Comparison of ENCODE assay signal across 9 cellular contexts in the genomic region with DNA sequence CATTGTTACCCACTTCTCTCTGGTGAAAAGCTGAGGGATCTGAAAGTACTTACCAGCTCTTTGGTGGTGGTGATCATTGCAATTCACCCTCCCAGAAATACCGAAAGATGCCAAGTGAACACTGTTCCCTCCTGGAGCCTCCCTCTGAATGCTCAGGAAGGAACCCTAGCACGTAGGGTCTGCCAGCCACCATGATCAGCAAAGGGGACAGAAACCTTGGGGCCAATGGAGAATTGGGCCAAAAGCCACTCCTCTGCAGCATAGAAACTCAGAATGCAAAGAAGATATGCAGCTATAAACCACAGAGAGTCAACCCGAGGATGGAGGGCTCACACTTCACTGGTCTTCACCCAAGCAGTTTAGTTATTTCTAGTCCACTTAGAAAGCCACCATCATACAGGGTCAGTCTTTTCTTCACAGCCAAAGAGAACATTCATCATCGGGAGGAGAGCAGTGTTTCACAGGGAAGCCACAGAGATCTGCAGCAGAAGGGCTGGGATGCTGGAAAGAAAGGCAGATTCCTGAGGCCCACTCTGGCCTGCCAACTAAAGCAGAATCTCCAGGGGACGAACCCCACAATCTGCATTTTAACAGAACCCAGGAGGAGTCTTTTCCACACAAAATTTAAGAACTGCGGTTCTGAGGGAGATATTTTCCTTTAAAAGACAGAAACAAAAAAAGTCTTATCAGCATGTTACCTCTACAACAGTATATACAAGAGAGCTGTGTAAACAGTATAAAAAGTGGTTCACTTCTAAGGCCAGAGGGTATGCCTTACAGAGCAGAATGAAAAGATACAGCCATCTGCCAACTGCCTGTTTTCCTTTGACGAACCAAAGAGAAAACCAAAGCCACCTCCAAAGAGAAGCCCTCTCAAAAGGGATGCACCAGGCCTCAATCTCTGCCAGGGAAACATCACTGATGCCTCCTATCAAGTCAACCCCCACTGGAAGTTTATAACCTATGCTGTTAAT. TPM values are rescaled to one million over a fixed set of nuclear protein-coding genes. Genes with fewer than 3 reads are reported as not detected.
DNase-seq lines count a peak whose midpoint lies in the region; ATAC-seq lines count a peak whose summit lies in the region.
"Had no signal": no experiment of that assay in that cellular context is flagged by ENCODE, and none has a peak within 500 bp of the region (broad histone marks: within the 10 kb centered on the region; RNA-seq: fewer than 3 reads in every experiment).

No MANE protein-coding gene starts in this region.

- H3K4me3 Mint-ChIP-seq in activated T-helper 1 cell treated with anti-CD3 and anti-CD28 coated beads, Interleukin-12 subunit alpha, Interleukin-12 subunit beta, Interleukin-2, Interleukin-4 antibody, amounts not matched to agents 30 ng/mL and 10 ng/mL and 1 ng/mL, durations not matched to agents 14 hours and 24 hours and 36 hours = peak overlapping the region; percentile 27
- H3K4me3 Mint-ChIP-seq in activated T-cell treated with anti-CD3 and anti-CD28 coated beads, Interleukin-2, amount 50 U/mL, for 24 hours = no peak overlapping the region

- DNase-seq in activated T-helper 1 cell treated with anti-CD3 and anti-CD28 coated beads, Interleukin-12 subunit alpha, Interleukin-12 subunit beta, Interleukin-2, Interleukin-4 antibody, amounts not matched to agents 30 ng/mL and 10 ng/mL and 1 ng/mL, durations not matched to agents 14 hours and 24 hours and 36 hours (ENCODE audit: low spot score) = no peak
- DNase-seq in activated T-cell treated with anti-CD3 and anti-CD28 coated beads, Interleukin-2, amount 50 U/mL, for 24 hours = no peak
- DNase-seq in NK-92 treated with Interleukin-12 subunit alpha and Interleukin-12 subunit beta, amount 100 ng/mL, for 24 hours (lab: John Stamatoyannopoulos, UW) = no peak
- DNase-seq in NCI-H2196 treated with DMSO at 0.1 percent for 48 hours (lab: John Stamatoyannopoulos, UW; ENCODE audit: unreplicated experiment) (no peak), NCI-H524 treated with DMSO at 0.1 percent for 48 hours (lab: John Stamatoyannopoulos, UW) (no peak)

- peaks cover 2% of the 10 kb centered on the region for H3K36me3 Mint-ChIP-seq in activated T-helper 1 cell treated with anti-CD3 and anti-CD28 coated beads, Interleukin-12 subunit alpha, Interleukin-12 subunit beta, Interleukin-2, Interleukin-4 antibody, amounts not matched to agents 30 ng/mL and 10 ng/mL and 1 ng/mL, durations not matched to agents 14 hours and 24 hours and 36 hours (ENCODE audit: low read depth)
- peaks cover 9% of the 10 kb centered on the region for H3K36me3 Mint-ChIP-seq in activated T-cell treated with anti-CD3 and anti-CD28 coated beads, Interleukin-2, amount 50 U/mL, for 24 hours (ENCODE audit: low read depth)

- no peaks in the 10 kb centered on the region for H3K27me3 ChIP-seq in muscle layer of duodenum (ENCODE audit: low read depth, low read length)

- peaks cover 0 to 5% of the 10 kb centered on the region in 2 donors for H3K36me3 ChIP-seq in muscle layer of duodenum (ENCODE audit: control insufficient read depth in 1 of 2, insufficient read depth in 2 of 2, low read length in 2 of 2)

- no peaks in the 10 kb centered on the region for H3K27me3 Mint-ChIP-seq in activated T-helper 1 cell treated with anti-CD3 and anti-CD28 coated beads, Interleukin-12 subunit alpha, Interleukin-12 subunit beta, Interleukin-2, Interleukin-4 antibody, amounts not matched to agents 30 ng/mL and 10 ng/mL and 1 ng/mL, durations not matched to agents 14 hours and 24 hours and 36 hours (ENCODE audit: insufficient read depth)
- H3K27me3 Mint-ChIP-seq in activated T-cell treated with anti-CD3 and anti-CD28 coated beads, Interleukin-2, amount 50 U/mL, for 24 hours = no peaks in the 10 kb centered on the region

- peaks cover 2% of the 10 kb centered on the region for H3K4me1 Mint-ChIP-seq in activated T-helper 1 cell treated with anti-CD3 and anti-CD28 coated beads, Interleukin-12 subunit alpha, Interleukin-12 subunit beta, Interleukin-2, Interleukin-4 antibody, amounts not matched to agents 30 ng/mL and 10 ng/mL and 1 ng/mL, durations not matched to agents 14 hours and 24 hours and 36 hours (ENCODE audit: low read depth)
- H3K4me1 Mint-ChIP-seq in activated T-cell treated with anti-CD3 and anti-CD28 coated beads, Interleukin-2, amount 50 U/mL, for 24 hours (ENCODE audit: low read depth) = peaks cover 12% of the 10 kb centered on the region

- intact Hi-C loops in activated T-helper 1 cell treated with anti-CD3 and anti-CD28 coated beads, Interleukin-12 subunit alpha, Interleukin-12 subunit beta, Interleukin-2, Interleukin-4 antibody, amounts not matched to agents 30 ng/mL and 10 ng/mL and 1 ng/mL, durations not matched to agents 14 hours and 24 hours and 36 hours (cut with micrococcal nuclease) = loop anchor here (5.0 kb wide), 1 partner anchor 36 kb away; no protein-coding TSS in a partner anchor

- H3K27ac Mint-ChIP-seq in activated T-helper 1 cell treated with anti-CD3 and anti-CD28 coated beads, Interleukin-12 subunit alpha, Interleukin-12 subunit beta, Interleukin-2, Interleukin-4 antibody, amounts not matched to agents 30 ng/mL and 10 ng/mL and 1 ng/mL, durations not matched to agents 14 hours and 24 hours and 36 hours = no peak overlapping the region
- H3K27ac Mint-ChIP-seq in activated T-cell treated with anti-CD3 and anti-CD28 coated beads, Interleukin-2, amount 50 U/mL, for 24 hours = no peak overlapping the region

- H3K9me3 ChIP-seq in muscle layer of duodenum (ENCODE audit: control insufficient read depth in 1 of 2, low read length in 2 of 2) = no peaks in the 10 kb centered on the region

- H3K4me3 ChIP-seq in muscle layer of duodenum (ENCODE audit: low read depth in 1 of 2, low read length in 2 of 2) = no peak overlapping the region

- H3K4me1 ChIP-seq in muscle layer of duodenum (ENCODE audit: control insufficient read depth in 1 of 2, insufficient read depth in 2 of 2, low read length in 2 of 2) = peaks cover 58 to 88% of the 10 kb centered on the region in 2 donors

- no peaks in the 10 kb centered on the region for H3K9me3 Mint-ChIP-seq in activated T-helper 1 cell treated with anti-CD3 and anti-CD28 coated beads, Interleukin-12 subunit alpha, Interleukin-12 subunit beta, Interleukin-2, Interleukin-4 antibody, amounts not matched to agents 30 ng/mL and 10 ng/mL and 1 ng/mL, durations not matched to agents 14 hours and 24 hours and 36 hours
- no peaks in the 10 kb centered on the region for H3K9me3 Mint-ChIP-seq in activated T-cell treated with anti-CD3 and anti-CD28 coated beads, Interleukin-2, amount 50 U/mL, for 24 hours

- ATAC-seq in GM18861 (IDR thresholded peaks at IDR 0.05; ENCODE audit: unreplicated experiment) = peak; percentile 46
- peak; percentile 68 for ATAC-seq in HG02610 (IDR thresholded peaks at IDR 0.05; ENCODE audit: unreplicated experiment)

- H3K27ac ChIP-seq in muscle layer of duodenum (ENCODE audit: low read length) = peak overlapping the region; percentile 85

RNA-seq across cellular contexts. Expression of a gene that starts 11.3 kb away (rescaled TPM):
- total RNA-seq in activated T-helper 1 cell treated with anti-CD3 and anti-CD28 coated beads, Interleukin-12 subunit alpha, Interleukin-12 subunit beta, Interleukin-2, Interleukin-4 antibody, amounts not matched to agents 30 ng/mL and 10 ng/mL and 1 ng/mL, durations not matched to agents 14 hours and 24 hours and 36 hours = 60.8 and 64.7 TPM in 2 replicates

RNA-seq across cellular contexts. Expression of a gene that starts 26.1 kb away (rescaled TPM):
- not detected in 2 replicates for total RNA-seq in activated T-helper 1 cell treated with anti-CD3 and anti-CD28 coated beads, Interleukin-12 subunit alpha, Interleukin-12 subunit beta, Interleukin-2, Interleukin-4 antibody, amounts not matched to agents 30 ng/mL and 10 ng/mL and 1 ng/mL, durations not matched to agents 14 hours and 24 hours and 36 hours
- total RNA-seq: mononuclear cell had no signal
